21 cellular contexts compared by ENCODE assay signal in genomic region chr12:34389378-34390170, GRCh38.
"Had no signal": no experiment of that assay in that cellular context is flagged by ENCODE, and none has a peak within 500 bp of the region (broad histone marks: within the 10 kb centered on the region; RNA-seq: fewer than 3 reads in every experiment).

No MANE protein-coding gene starts in this region.

- ATAC-seq: left lobe of liver, T-cell had no signal

- H3K4me1 Mint-ChIP-seq: activated CD4-positive, alpha-beta T cell treated with anti-CD3 and anti-CD28 coated beads, Interleukin-2, amount 10 ng/mL, durations not matched to agents 7 days and 5 days; activated naive CD8-positive, alpha-beta T cell treated with anti-CD3 and anti-CD28 coated beads, Interleukin-2, amount 10 ng/mL, durations not matched to agents 7 days and 5 days; T-cell had no signal

- H3K4me1 ChIP-seq: SJCRH30, upper lobe of left lung had no signal

- H3K27ac Mint-ChIP-seq: activated CD4-positive, alpha-beta T cell treated with anti-CD3 and anti-CD28 coated beads, Interleukin-2, amount 10 ng/mL, durations not matched to agents 7 days and 5 days; activated naive CD4-positive, alpha-beta T cell treated with anti-CD3 and anti-CD28 coated beads for 36 hours; activated naive CD8-positive, alpha-beta T cell treated with anti-CD3 and anti-CD28 coated beads, Interleukin-2, amount 10 ng/mL, durations not matched to agents 7 days and 5 days; activated T-cell treated with anti-CD3 and anti-CD28 coated beads, Interleukin-2, amount 50 U/mL, for 24 hours; activated T-helper 2 cell treated with anti-CD3 and anti-CD28 coated beads, Interferon-gamma antibody, Interleukin-2, Interleukin-4, amounts not matched to agents 10 μg/mL and 5 μg/mL and 100 μg/mL, durations not matched to agents 14 hours and 24 hours and 36 hours; dendritic cell treated with granulocyte-macrophage colony-stimulating factor and Interleukin-4, amounts not matched to agents 40 ng/mL and 50 ng/mL, for 4 days; T-cell had no signal

- H3K9me3 ChIP-seq: SJCRH30 had no signal

- H3K36me3 Mint-ChIP-seq: activated naive CD8-positive, alpha-beta T cell treated with anti-CD3 and anti-CD28 coated beads, Interleukin-2, amount 10 ng/mL, durations not matched to agents 7 days and 5 days; T-cell had no signal

- FAIRE-seq: islet of Langerhans, TTC549 had no signal

- H3K4me3 Mint-ChIP-seq: activated CD4-positive, alpha-beta T cell treated with anti-CD3 and anti-CD28 coated beads, Interleukin-2, amount 10 ng/mL, durations not matched to agents 7 days and 5 days; activated naive CD4-positive, alpha-beta T cell treated with anti-CD3 and anti-CD28 coated beads for 36 hours; activated naive CD8-positive, alpha-beta T cell treated with anti-CD3 and anti-CD28 coated beads, Interleukin-2, amount 10 ng/mL, durations not matched to agents 7 days and 5 days; activated T-cell treated with anti-CD3 and anti-CD28 coated beads, Interleukin-2, amount 50 U/mL, for 24 hours; dendritic cell treated with granulocyte-macrophage colony-stimulating factor and Interleukin-4, amounts not matched to agents 40 ng/mL and 50 ng/mL, for 4 days; T-cell had no signal

- H3K4me3 ChIP-seq: SJCRH30, upper lobe of left lung had no signal

- H3K27ac ChIP-seq: SJCRH30, upper lobe of left lung, WERI-Rb-1 had no signal

- H3K27me3 ChIP-seq: SJCRH30 had no signal

- H3K27me3 Mint-ChIP-seq: activated CD4-positive, alpha-beta T cell treated with anti-CD3 and anti-CD28 coated beads, Interleukin-2, amount 10 ng/mL, durations not matched to agents 7 days and 5 days; activated naive CD8-positive, alpha-beta T cell treated with anti-CD3 and anti-CD28 coated beads, Interleukin-2, amount 10 ng/mL, durations not matched to agents 7 days and 5 days; activated T-cell treated with anti-CD3 and anti-CD28 coated beads, Interleukin-2, amount 50 U/mL, for 24 hours; dendritic cell treated with granulocyte-macrophage colony-stimulating factor and Interleukin-4, amounts not matched to agents 40 ng/mL and 50 ng/mL, for 4 days had no signal

- DNase-seq: activated CD4-positive, alpha-beta T cell treated with anti-CD3 and anti-CD28 coated beads, Interleukin-2, amount 10 ng/mL, durations not matched to agents 7 days and 5 days; activated CD4-positive, CD25-positive, alpha-beta regulatory T cell treated with anti-CD3 and anti-CD28 coated beads, Interleukin-2, amount 50 U/mL, for 72 hours; activated naive CD4-positive, alpha-beta T cell treated with anti-CD3 and anti-CD28 coated beads for 36 hours; activated naive CD8-positive, alpha-beta T cell treated with anti-CD3 and anti-CD28 coated beads, Interleukin-2, amount 10 ng/mL, durations not matched to agents 7 days and 5 days; activated T-cell treated with anti-CD3 and anti-CD28 coated beads, Interleukin-2, amount 50 U/mL, for 24 hours; amygdala; effector CD4-positive, alpha-beta T cell; erythroblast; foreskin melanocyte; nucleus accumbens; SJCRH30; stimulated activated CD4-positive, alpha-beta T cell treated with anti-CD3 and anti-CD28 coated beads, Interleukin-4, amount 100 ng/mL, for 24 hours; stimulated activated naive CD4-positive, alpha-beta T cell treated with Interleukin-2 at 50 U/mL for 16 hours; T-cell; WERI-Rb-1 had no signal

- H3K36me3 ChIP-seq: SJCRH30, upper lobe of left lung, WERI-Rb-1 had no signal
